Comparison of ENCODE assay signal across 31 cellular contexts in genomic region chr3:183410759-183411158, GRCh38. TPM values are rescaled to one million over a fixed set of nuclear protein-coding genes. Genes with fewer than 3 reads are reported as not detected.
"Had no signal": no experiment of that assay in that cellular context is flagged by ENCODE, and none has a peak within 500 bp of the region (broad histone marks: within the 10 kb centered on the region; RNA-seq: fewer than 3 reads in every experiment).

No MANE protein-coding gene starts in this region.

- H3K4me1 ChIP-seq: ascending aorta, breast epithelium, colonic mucosa had no signal

- H3K27ac Mint-ChIP-seq: activated CD4-positive, alpha-beta memory T cell treated with anti-CD3 and anti-CD28 coated beads for 36 hours; activated CD4-positive, alpha-beta T cell treated with anti-CD3 and anti-CD28 coated beads for 36 hours; activated CD4-positive, alpha-beta T cell treated with anti-CD3 and anti-CD28 coated beads, Interleukin-2, amount 10 ng/mL, durations not matched to agents 24 days and 14 days; activated CD8-positive, alpha-beta memory T cell treated with anti-CD3 and anti-CD28 coated beads, Interleukin-2, amount 10 ng/mL, durations not matched to agents 7 days and 5 days; activated CD8-positive, alpha-beta T cell treated with anti-CD3 and anti-CD28 coated beads, Interleukin-2, amount 10 ng/mL, durations not matched to agents 7 days and 5 days; activated naive CD4-positive, alpha-beta T cell treated with anti-CD3 and anti-CD28 coated beads for 36 hours; activated naive CD4-positive, alpha-beta T cell treated with anti-CD3 and anti-CD28 coated beads, Interleukin-2, amount 50 U/mL, for 24 hours; activated naive CD8-positive, alpha-beta T cell treated with anti-CD3 and anti-CD28 coated beads for 36 hours; activated naive CD8-positive, alpha-beta T cell treated with anti-CD3 and anti-CD28 coated beads, Interleukin-2, amount 50 U/mL, for 24 hours; activated T-helper 1 cell treated with anti-CD3 and anti-CD28 coated beads, Interleukin-12 subunit alpha, Interleukin-12 subunit beta, Interleukin-2, Interleukin-4 antibody, amounts not matched to agents 30 ng/mL and 10 ng/mL and 1 ng/mL, durations not matched to agents 14 hours and 24 hours and 36 hours; activated T-helper 2 cell treated with anti-CD3 and anti-CD28 coated beads, Interferon-gamma antibody, Interleukin-2, Interleukin-4, amounts not matched to agents 10 μg/mL and 5 μg/mL and 100 μg/mL, durations not matched to agents 14 hours and 24 hours and 36 hours; brain; T-cell; T-helper 1 cell treated with Interleukin-12 subunit alpha and Interleukin-12 subunit beta and Interleukin-4 antibody, amounts not matched to agents 30 μg/mL and 1 μg/mL, for 36 hours; T-helper 2 cell treated with Interferon-gamma antibody and Interleukin-4, amounts not matched to agents 5 μg/mL and 100 μg/mL, for 36 hours had no signal

- H3K4me3 Mint-ChIP-seq: activated CD4-positive, alpha-beta memory T cell treated with anti-CD3 and anti-CD28 coated beads for 36 hours; activated CD4-positive, alpha-beta T cell treated with anti-CD3 and anti-CD28 coated beads for 36 hours; activated CD4-positive, alpha-beta T cell treated with anti-CD3 and anti-CD28 coated beads, Interleukin-2, amount 10 ng/mL, durations not matched to agents 24 days and 14 days; activated CD8-positive, alpha-beta memory T cell treated with anti-CD3 and anti-CD28 coated beads, Interleukin-2, amount 10 ng/mL, durations not matched to agents 7 days and 5 days; activated CD8-positive, alpha-beta T cell treated with anti-CD3 and anti-CD28 coated beads, Interleukin-2, amount 10 ng/mL, durations not matched to agents 7 days and 5 days; activated naive CD4-positive, alpha-beta T cell treated with anti-CD3 and anti-CD28 coated beads for 36 hours; activated naive CD4-positive, alpha-beta T cell treated with anti-CD3 and anti-CD28 coated beads, Interleukin-2, amount 50 U/mL, for 24 hours; activated naive CD8-positive, alpha-beta T cell treated with anti-CD3 and anti-CD28 coated beads for 36 hours; activated naive CD8-positive, alpha-beta T cell treated with anti-CD3 and anti-CD28 coated beads, Interleukin-2, amount 50 U/mL, for 24 hours; activated T-helper 1 cell treated with anti-CD3 and anti-CD28 coated beads, Interleukin-12 subunit alpha, Interleukin-12 subunit beta, Interleukin-2, Interleukin-4 antibody, amounts not matched to agents 30 ng/mL and 10 ng/mL and 1 ng/mL, durations not matched to agents 14 hours and 24 hours and 36 hours; brain; T-cell; T-helper 1 cell treated with Interleukin-12 subunit alpha and Interleukin-12 subunit beta and Interleukin-4 antibody, amounts not matched to agents 30 μg/mL and 1 μg/mL, for 36 hours; T-helper 2 cell treated with Interferon-gamma antibody and Interleukin-4, amounts not matched to agents 5 μg/mL and 100 μg/mL, for 36 hours had no signal

- H3K4me3 ChIP-seq: ascending aorta, breast epithelium, cardiac muscle cell, colonic mucosa had no signal

- H3K36me3 Mint-ChIP-seq: activated CD4-positive, alpha-beta memory T cell treated with anti-CD3 and anti-CD28 coated beads for 36 hours; activated naive CD4-positive, alpha-beta T cell treated with anti-CD3 and anti-CD28 coated beads, Interleukin-2, amount 50 U/mL, for 24 hours; activated naive CD8-positive, alpha-beta T cell treated with anti-CD3 and anti-CD28 coated beads for 36 hours; brain; T-cell had no signal

- H3K4me1 Mint-ChIP-seq: activated CD4-positive, alpha-beta T cell treated with anti-CD3 and anti-CD28 coated beads for 36 hours; activated CD4-positive, alpha-beta T cell treated with anti-CD3 and anti-CD28 coated beads, Interleukin-2, amount 10 ng/mL, durations not matched to agents 24 days and 14 days; activated naive CD4-positive, alpha-beta T cell treated with anti-CD3 and anti-CD28 coated beads, Interleukin-2, amount 50 U/mL, for 24 hours; activated naive CD8-positive, alpha-beta T cell treated with anti-CD3 and anti-CD28 coated beads for 36 hours; activated naive CD8-positive, alpha-beta T cell treated with anti-CD3 and anti-CD28 coated beads, Interleukin-2, amount 50 U/mL, for 24 hours; brain had no signal

- H3K27ac ChIP-seq: ascending aorta, breast epithelium, cardiac muscle cell, colonic mucosa had no signal

- DNase-seq: activated CD4-positive, alpha-beta memory T cell treated with anti-CD3 and anti-CD28 coated beads for 36 hours; activated CD4-positive, alpha-beta T cell treated with anti-CD3 and anti-CD28 coated beads for 36 hours; activated CD4-positive, alpha-beta T cell treated with anti-CD3 and anti-CD28 coated beads, Interleukin-2, amount 10 ng/mL, durations not matched to agents 24 days and 14 days; activated CD4-positive, CD25-positive, alpha-beta regulatory T cell; activated CD4-positive, CD25-positive, alpha-beta regulatory T cell treated with anti-CD3 and anti-CD28 coated beads, Interleukin-2, amount 50 U/mL, for 72 hours; activated CD8-positive, alpha-beta memory T cell treated with anti-CD3 and anti-CD28 coated beads, Interleukin-2, amount 10 ng/mL, durations not matched to agents 7 days and 5 days; activated CD8-positive, alpha-beta memory T cell treated with anti-CD3 and anti-CD28 coated beads, Interleukin-2, amount 50 U/mL, for 4 hours; activated CD8-positive, alpha-beta T cell treated with anti-CD3 and anti-CD28 coated beads, Interleukin-2, amount 10 ng/mL, durations not matched to agents 7 days and 5 days; activated effector memory CD4-positive, alpha-beta T cell treated with anti-CD3 and anti-CD28 coated beads, Interleukin-2, amount 50 U/mL, for 16 hours; activated naive CD4-positive, alpha-beta T cell treated with anti-CD3 and anti-CD28 coated beads for 36 hours; activated naive CD8-positive, alpha-beta T cell treated with anti-CD3 and anti-CD28 coated beads for 36 hours; activated naive CD8-positive, alpha-beta T cell treated with anti-CD3 and anti-CD28 coated beads, Interleukin-2, amount 50 U/mL, for 24 hours; activated T-cell treated with anti-CD3 and anti-CD28 coated beads, Interleukin-2, amount 50 U/mL, for 1 hour; activated T-cell treated with anti-CD3 and anti-CD28 coated beads, Interleukin-2, amount 50 U/mL, for 48 hours; central memory CD4-positive, alpha-beta T cell; cerebellar nuclear complex; colonic mucosa; effector CD8-positive, alpha-beta T cell; foreskin fibroblast; SW 1271; T-cell; T1000 had no signal

- H3K9me3 Mint-ChIP-seq: activated CD4-positive, alpha-beta memory T cell treated with anti-CD3 and anti-CD28 coated beads for 36 hours; activated naive CD4-positive, alpha-beta T cell treated with anti-CD3 and anti-CD28 coated beads for 36 hours; activated naive CD4-positive, alpha-beta T cell treated with anti-CD3 and anti-CD28 coated beads, Interleukin-2, amount 50 U/mL, for 24 hours; activated naive CD8-positive, alpha-beta T cell treated with anti-CD3 and anti-CD28 coated beads for 36 hours; activated naive CD8-positive, alpha-beta T cell treated with anti-CD3 and anti-CD28 coated beads, Interleukin-2, amount 50 U/mL, for 24 hours; activated T-helper 1 cell treated with anti-CD3 and anti-CD28 coated beads, Interleukin-12 subunit alpha, Interleukin-12 subunit beta, Interleukin-2, Interleukin-4 antibody, amounts not matched to agents 30 ng/mL and 10 ng/mL and 1 ng/mL, durations not matched to agents 14 hours and 24 hours and 36 hours; activated T-helper 2 cell treated with anti-CD3 and anti-CD28 coated beads, Interferon-gamma antibody, Interleukin-2, Interleukin-4, amounts not matched to agents 10 μg/mL and 5 μg/mL and 100 μg/mL, durations not matched to agents 14 hours and 24 hours and 36 hours; brain; T-cell; T-helper 1 cell treated with Interleukin-12 subunit alpha and Interleukin-12 subunit beta and Interleukin-4 antibody, amounts not matched to agents 30 μg/mL and 1 μg/mL, for 36 hours; T-helper 2 cell treated with Interferon-gamma antibody and Interleukin-4, amounts not matched to agents 5 μg/mL and 100 μg/mL, for 36 hours had no signal

- H3K27me3 ChIP-seq: ascending aorta, breast epithelium, cardiac muscle cell, colonic mucosa had no signal

- H3K9me3 ChIP-seq: ascending aorta, breast epithelium, colonic mucosa had no signal

- H3K27me3 Mint-ChIP-seq: activated CD4-positive, alpha-beta memory T cell treated with anti-CD3 and anti-CD28 coated beads for 36 hours; activated CD8-positive, alpha-beta memory T cell treated with anti-CD3 and anti-CD28 coated beads, Interleukin-2, amount 10 ng/mL, durations not matched to agents 7 days and 5 days; activated naive CD4-positive, alpha-beta T cell treated with anti-CD3 and anti-CD28 coated beads, Interleukin-2, amount 50 U/mL, for 24 hours; activated naive CD8-positive, alpha-beta T cell treated with anti-CD3 and anti-CD28 coated beads for 36 hours; T-cell had no signal

- H3K36me3 ChIP-seq: ascending aorta, breast epithelium, cardiac muscle cell, colonic mucosa had no signal

RNA-seq across cellular contexts. Expression of gene MCF2L2, which starts 17.7 kb away (rescaled TPM):
- total RNA-seq: ascending aorta had no signal
